Comparison of ENCODE assay signal across 10 cellular contexts in the genomic region with DNA sequence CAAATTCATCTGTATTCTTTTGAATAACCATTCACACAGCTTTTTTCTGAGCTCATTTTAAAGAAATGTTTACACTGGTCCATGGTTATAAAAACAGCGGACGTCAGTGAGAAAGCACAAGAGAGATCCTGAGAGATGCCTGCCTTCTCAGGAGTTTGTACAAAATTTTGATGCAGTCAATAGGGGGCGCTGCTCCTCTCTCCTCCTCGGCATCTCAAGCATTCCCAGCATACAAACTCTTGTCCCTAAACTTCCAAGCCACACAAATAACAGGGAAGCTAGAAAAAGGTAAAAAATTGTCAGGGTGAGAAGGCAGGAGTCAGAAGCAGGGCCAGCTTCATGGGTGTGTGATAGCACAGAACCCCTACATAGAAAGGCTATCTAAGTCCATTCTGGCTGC. TPM values are rescaled to one million over a fixed set of nuclear protein-coding genes. Genes with fewer than 3 reads are reported as not detected.
DNase-seq lines count a peak whose midpoint lies in the region; ATAC-seq, FAIRE-seq and TF ChIP-seq lines count a peak whose summit lies in the region.
"Had no signal": no experiment of that assay in that cellular context is flagged by ENCODE, and none has a peak within 500 bp of the region (broad histone marks: within the 10 kb centered on the region; RNA-seq: fewer than 3 reads in every experiment).

No MANE protein-coding gene starts in this region.

- in situ Hi-C loops in HAP-1 (cut with MboI; ENCODE audit: low sequenced_read_pairs) = no loop called here

- dilution Hi-C loops in keratinocyte (cut with MboI; ENCODE audit: extremely low pct_ligation_motif_present, low sequenced_read_pairs) = no loop called here

- no peaks in the 10 kb centered on the region for H3K27me3 ChIP-seq in HAP-1 (ENCODE audit: low read depth)
- no peaks in the 10 kb centered on the region for H3K27me3 ChIP-seq in keratinocyte (ENCODE audit: control insufficient read depth, extremely low read depth, insufficient read depth, low read length)

- H3K9ac ChIP-seq in keratinocyte (ENCODE audit: control insufficient read depth, extremely low read depth, insufficient read depth, low read length) = no peak overlapping the region

- no peaks in the 10 kb centered on the region for H3K79me2 ChIP-seq in keratinocyte (ENCODE audit: control insufficient read depth, insufficient read depth, low read length)

- peak; percentile 47 to 73 for DNase-seq in HAP-1 (ENCODE audit: low spot score in 2 of 2)
- peak; percentile 19 for DNase-seq in amniotic epithelial cell (ENCODE audit: low read depth)
- no peak for DNase-seq in keratinocyte (ENCODE audit: low read depth, low spot score)
- DNase-seq in stimulated activated naive CD4-positive, alpha-beta T cell treated with Interleukin-2 at 50 U/mL for 16 hours (lab: John Stamatoyannopoulos, UW) = no peak
- no peak for DNase-seq in NCI-H345 (lab: John Stamatoyannopoulos, UW)
- DNase-seq in inferior parietal cortex (ENCODE audit: extremely low spot score) = no peak
- DNase-seq: activated T-cell treated with anti-CD3 and anti-CD28 coated beads, Interleukin-2, amount 50 U/mL, for 48 hours; effector memory CD4-positive, alpha-beta T cell had no signal

- H2AFZ ChIP-seq in keratinocyte (ENCODE audit: control insufficient read depth, low read length) = no peak overlapping the region

- ATAC-seq in GM21381 (IDR thresholded peaks at IDR 0.05; ENCODE audit: unreplicated experiment) = no peak

- H3K9me1 ChIP-seq in keratinocyte (ENCODE audit: control insufficient read depth, extremely low read depth, insufficient read depth, low read length) = no peaks in the 10 kb centered on the region

- H3K27ac ChIP-seq in C4-2B (no peak overlapping the region), keratinocyte (ENCODE audit: control insufficient read depth, insufficient read depth, low read length) (no peak overlapping the region)

- no peak overlapping the region for H3K4me2 ChIP-seq in keratinocyte (ENCODE audit: control insufficient read depth, extremely low read depth, insufficient read depth, low read depth, low read length)

- FAIRE-seq in keratinocyte (lab: Jason Lieb, UNC) = no peak

- peak; percentile 65 for TF ChIP-seq CTCF in C4-2B (conservative IDR thresholded peaks at IDR 0.05)
- TF ChIP-seq CTCF in keratinocyte (optimal IDR thresholded peaks at IDR 0.05 in 1 of 3, IDR thresholded peaks at IDR 0.05 in 1 of 3, conservative IDR thresholded peaks at IDR 0.05 in 1 of 3; ENCODE audit: extremely low read depth in 1 of 3, insufficient read depth in 2 of 3, low read length in 3 of 3) = peak; percentile 40 to 61 (median 54)

- H3K36me3 ChIP-seq in HAP-1 (replicated peaks) (no peaks in the 10 kb centered on the region), keratinocyte (ENCODE audit: control insufficient read depth in 2 of 2, extremely low read depth in 1 of 2, insufficient read depth in 2 of 2, low read length in 2 of 2) (no peaks in the 10 kb centered on the region)

- H3K4me1 ChIP-seq in HAP-1 = peaks cover 22% of the 10 kb centered on the region
- no peaks in the 10 kb centered on the region for H3K4me1 ChIP-seq in keratinocyte (ENCODE audit: control insufficient read depth, extremely low read depth, insufficient read depth, low read length)

- H4K20me1 ChIP-seq in keratinocyte (ENCODE audit: control insufficient read depth, extremely low read depth, insufficient read depth, low read length) = no peaks in the 10 kb centered on the region

- H3K9me3 ChIP-seq in HAP-1 (no peaks in the 10 kb centered on the region), keratinocyte (ENCODE audit: control insufficient read depth, low read depth, low read length) (no peaks in the 10 kb centered on the region)

- H3K4me3 ChIP-seq in HAP-1 (no peak overlapping the region), keratinocyte (ENCODE audit: control insufficient read depth in 2 of 3, extremely low read depth in 1 of 3, insufficient read depth in 2 of 3, low read depth in 1 of 3, low read length in 3 of 3) (no peak overlapping the region)

RNA-seq across cellular contexts. Expression of gene CCDC152, which starts 11.2 kb away (rescaled TPM):
- 0.24 to 0.71 TPM (median 0.33 TPM) in 3 replicates for polyA plus RNA-seq in keratinocyte
- polyA plus RNA-seq in keratinocyte (2011; ENCODE audit: low read depth) = not detected
- polyA plus RNA-seq in keratinocyte (2011; cell fraction: cytosol; rRNA removed) = 0.19 and 0.50 TPM in 2 replicates
- 0.21 and 0.43 TPM in 2 replicates for polyA plus RNA-seq in keratinocyte (2011; cell fraction: nucleus; rRNA removed)
- polyA plus RNA-seq in keratinocyte (2012; ENCODE audit: low replicate concordance) = 0.06 and 0.68 TPM in 2 replicates
- polyA minus RNA-seq in keratinocyte = 0.13 to 0.51 TPM (median 0.43 TPM) in 3 replicates
- not detected for polyA minus RNA-seq in keratinocyte (2011; cell fraction: cytosol; rRNA and poly(A)+ RNA removed)
- 0.23 TPM in 1 of 2 replicates, not detected in the other for polyA minus RNA-seq in keratinocyte (2011; cell fraction: nucleus; rRNA and poly(A)+ RNA removed)

Comparison
In these comparisons a context has a peak if more than half of its experiments do, and no peak if none do; other contexts are left out.
1. DNase-seq: peak in HAP-1 (2 of 2) and amniotic epithelial cell (single experiment); none in keratinocyte (single experiment), stimulated activated naive CD4-positive, alpha-beta T cell treated with Interleukin-2 at 50 U/mL for 16 hours (single experiment), NCI-H345 (single experiment) and inferior parietal cortex (single experiment).